1 cellular context compared by ENCODE assay signal in the genomic region with DNA sequence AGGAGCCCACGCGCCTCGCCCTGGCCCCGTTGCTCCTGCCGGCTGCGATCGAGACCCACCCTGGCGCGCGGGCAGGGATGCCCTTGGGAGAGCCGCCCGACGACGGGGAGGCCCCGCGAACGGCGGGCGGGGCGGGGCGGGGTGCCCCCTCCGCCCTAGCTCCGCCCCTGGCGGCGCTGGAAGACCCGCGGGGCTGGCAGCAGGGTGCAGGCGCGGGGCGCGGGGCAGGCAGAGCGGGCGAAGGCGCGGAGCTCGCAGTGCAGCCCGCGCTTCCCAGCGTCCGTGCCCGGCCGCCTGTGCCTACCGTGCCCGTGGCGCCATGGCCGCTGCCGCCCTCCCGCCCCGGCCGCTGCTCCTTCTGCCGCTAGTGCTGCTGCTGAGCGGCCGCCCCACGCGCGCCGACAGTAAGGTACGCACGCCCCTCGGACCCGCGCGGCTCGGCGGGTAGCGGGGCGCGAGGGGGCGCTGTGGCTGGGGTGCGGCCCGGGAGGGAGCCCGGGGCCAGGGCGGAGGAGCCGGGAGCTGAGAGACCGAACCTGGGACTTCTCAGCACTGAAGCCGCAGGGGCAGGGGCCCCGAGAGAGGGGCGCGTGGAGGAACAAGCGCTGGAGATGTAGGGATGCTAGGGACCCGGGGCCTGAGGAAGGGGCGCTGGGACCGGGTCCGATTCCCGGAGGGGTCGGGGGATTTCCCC.
A peak's percentile ranks its signal among the peaks of the same experiment; 100 is the strongest.
TF ChIP-seq lines count a peak whose summit lies in the region.

A gene (plus strand): TSS at position 182 of the 694 bp plus-strand sequence. CDS start 138 bp downstream, at position 320.

TF ChIP-seq in IMR-90, 13 proteins besides CTCF, POLR2A, EP300 and RAD21:
- TF ChIP-seq SMC3 (IDR thresholded peaks at IDR 0.05; ENCODE audit: low read depth, low read length) (0 out of 2 replicates have a peak, but pooled peaks have one; percentile 28), RCOR1 (IDR thresholded peaks at IDR 0.05; ENCODE audit: insufficient replicate concordance, low read length) (no peak), MAZ (IDR thresholded peaks at IDR 0.05; ENCODE audit: borderline replicate concordance, low read depth, low read length) (peak; percentile 17; the same call in 1 of the 2 replicates), RFX5 (IDR thresholded peaks at IDR 0.05; ENCODE audit: low read depth, low read length) (no peak), FOS (IDR thresholded peaks at IDR 0.05; ENCODE audit: low read depth, low read length) (no peak), NFE2L2 (IDR thresholded peaks at IDR 0.05; ENCODE audit: low read depth, low read length) (no peak), BHLHE40 (IDR thresholded peaks at IDR 0.05; ENCODE audit: low read depth, low read length) (no peak), CEBPB (IDR thresholded peaks at IDR 0.05; ENCODE audit: low read depth, low read length) (no peak), MXI1 (IDR thresholded peaks at IDR 0.05; ENCODE audit: borderline replicate concordance, low read depth, low read length) (no peak)
- TF ChIP-seq, protein P1, sequence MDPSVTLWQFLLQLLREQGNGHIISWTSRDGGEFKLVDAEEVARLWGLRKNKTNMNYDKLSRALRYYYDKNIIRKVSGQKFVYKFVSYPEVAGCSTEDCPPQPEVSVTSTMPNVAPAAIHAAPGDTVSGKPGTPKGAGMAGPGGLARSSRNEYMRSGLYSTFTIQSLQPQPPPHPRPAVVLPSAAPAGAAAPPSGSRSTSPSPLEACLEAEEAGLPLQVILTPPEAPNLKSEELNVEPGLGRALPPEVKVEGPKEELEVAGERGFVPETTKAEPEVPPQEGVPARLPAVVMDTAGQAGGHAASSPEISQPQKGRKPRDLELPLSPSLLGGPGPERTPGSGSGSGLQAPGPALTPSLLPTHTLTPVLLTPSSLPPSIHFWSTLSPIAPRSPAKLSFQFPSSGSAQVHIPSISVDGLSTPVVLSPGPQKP (IDR thresholded peaks at IDR 0.05; ENCODE audit: borderline replicate concordance, low read depth, low read length), result no peak
